In genomic region chr1:76799700-76800099, GRCh38 we compare ENCODE assay signal across 21 cellular contexts.
DNase-seq lines count a peak whose midpoint lies in the region.
"Had no signal": no experiment of that assay in that cellular context is flagged by ENCODE, and none has a peak within 500 bp of the region (broad histone marks: within the 10 kb centered on the region; RNA-seq: fewer than 3 reads in every experiment).

No MANE protein-coding gene starts in this region.

- DNase-seq in NCI-H1105 treated with DMSO at 0.1 percent for 48 hours (lab: John Stamatoyannopoulos, UW) (peak; percentile 28), NCI-H1105 (lab: John Stamatoyannopoulos, UW) (no peak), DMS 273 treated with DMSO at 0.1 percent for 48 hours (lab: John Stamatoyannopoulos, UW) (peak; percentile 30), NCI-H446 (lab: John Stamatoyannopoulos, UW) (peak; percentile 68 to 90), SK-N-DZ (ENCODE audit: low spot score) (peak; percentile 13), COLO829 (ENCODE audit: low spot score) (no peak), activated gamma-delta T cell treated with Interleukin-2 at 50 U/mL for 16 hours (no peak), ACHN (no peak)
- DNase-seq: DMS79, EL, GF-D8, GOT3, HFFc6, KBM-7, NCI-H1436, NCI-H187, NCI-H2227 treated with DMSO at 0.1 percent for 48 hours, NCI-H524 treated with DMSO at 0.1 percent for 48 hours, NCI-H82, SHP77, T-helper 17 cell had no signal

- in situ Hi-C loops in ACHN (cut with HindIII; ENCODE audit: low pct_ligation_motif_present, low pct_unique_long_range_greater_than_20kb, low sequenced_read_pairs), result no loop called here

Comparison
In these comparisons a context has a peak if more than half of its experiments do, and no peak if none do; other contexts are left out.
1. DNase-seq: peak in NCI-H1105 treated with DMSO at 0.1 percent for 48 hours (single experiment), DMS 273 treated with DMSO at 0.1 percent for 48 hours (single experiment), NCI-H446 (2 of 2) and SK-N-DZ (single experiment); none in NCI-H1105 (single experiment), COLO829 (single experiment), activated gamma-delta T cell treated with Interleukin-2 at 50 U/mL for 16 hours (single experiment) and ACHN (single experiment).